In the genomic region with DNA sequence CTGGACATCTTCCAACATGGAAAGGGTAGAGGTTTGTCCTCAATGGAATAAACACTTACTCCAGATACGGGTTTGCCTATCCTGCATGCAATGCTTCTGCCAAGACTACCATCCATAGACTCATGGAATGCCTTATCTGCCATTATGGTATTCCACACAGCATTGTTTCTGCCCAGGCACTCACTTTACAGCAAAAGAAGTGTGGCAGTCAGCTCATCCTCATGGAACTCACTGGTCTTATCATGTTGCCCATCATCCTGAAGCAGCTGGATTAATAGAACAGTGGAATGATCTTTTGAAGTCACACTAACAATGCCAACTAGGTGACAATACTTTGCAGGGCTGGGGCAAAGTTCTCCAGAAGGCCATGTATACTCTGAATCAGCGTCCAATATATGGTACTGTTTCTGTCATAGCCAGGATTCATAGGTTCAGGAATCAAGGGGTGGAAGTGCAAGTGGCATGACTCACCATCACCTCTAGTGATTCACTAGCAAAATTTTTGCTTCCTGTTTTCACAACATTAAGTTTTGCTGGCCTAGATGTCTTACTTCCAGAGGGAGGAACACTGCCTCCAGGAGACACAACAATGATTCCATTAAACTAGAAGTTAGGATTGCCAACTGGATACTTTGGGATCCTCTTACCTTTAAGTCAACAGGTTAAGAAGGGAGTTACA, we compare ENCODE assay signal across 16 cellular contexts.
DNase-seq lines count a peak whose midpoint lies in the region; FAIRE-seq and TF ChIP-seq lines count a peak whose summit lies in the region.
"Had no signal": no experiment of that assay in that cellular context is flagged by ENCODE, and none has a peak within 500 bp of the region (broad histone marks: within the 10 kb centered on the region; RNA-seq: fewer than 3 reads in every experiment).

No MANE protein-coding gene starts in this region.

- no peaks in the 10 kb centered on the region for H3K9me3 ChIP-seq in ascending aorta
- H3K9me3 ChIP-seq: left ventricle myocardium inferior had no signal

- no peak overlapping the region for H3K27ac ChIP-seq in ascending aorta
- H3K27ac ChIP-seq: heart left ventricle, left ventricle myocardium inferior, SK-N-MC had no signal

- intact Hi-C loops in ascending aorta (cut with DNase I) (no loop called here), posterior cingulate gyrus (cut with DNase I) (no loop called here)

- peak; percentile 78 for FAIRE-seq in RCC 7860 (lab: Jason Lieb, UNC)

- no peaks in the 10 kb centered on the region for H3K4me1 ChIP-seq in ascending aorta
- H3K4me1 ChIP-seq: heart left ventricle, left ventricle myocardium inferior had no signal

- H3K4me3 ChIP-seq in epithelial cell of proximal tubule (ENCODE audit: low read depth, low read length) (no peak overlapping the region), skeletal muscle cell (ENCODE audit: low read depth, low read length) (no peak overlapping the region), ascending aorta (no peak overlapping the region)
- H3K4me3 ChIP-seq: heart left ventricle, left ventricle myocardium inferior, SK-N-MC had no signal

- TF ChIP-seq CTCF in epithelial cell of proximal tubule (conservative IDR thresholded peaks at IDR 0.05; ENCODE audit: low read depth, low read length): peak; percentile 9
- no peak for TF ChIP-seq CTCF in ascending aorta (IDR thresholded peaks at IDR 0.05)

- H3K36me3 ChIP-seq in ascending aorta: no peaks in the 10 kb centered on the region
- H3K36me3 ChIP-seq: heart left ventricle, left ventricle myocardium inferior had no signal

- no peaks in the 10 kb centered on the region for H3K27me3 ChIP-seq in ascending aorta

- DNase-seq in GM04504 (ENCODE audit: low read depth) (peak; percentile 10), RCC 7860 (ENCODE audit: low spot score) (peak; percentile 73), epithelial cell of proximal tubule (ENCODE audit: low read depth) (peak; percentile 79), skeletal muscle cell (ENCODE audit: low read depth) (peak; percentile 53), ascending aorta (ENCODE audit: low spot score in 2 of 2) (no peak), posterior cingulate gyrus (no peak), NCI-H1694 treated with DMSO at 0.1 percent for 48 hours (lab: John Stamatoyannopoulos, UW) (no peak), islet precursor cell (no peak)
- DNase-seq: activated effector memory CD4-positive, alpha-beta T cell treated with Interleukin-2 at 50 U/mL for 16 hours; CD8-positive, alpha-beta T cell; heart left ventricle; left ventricle myocardium inferior; naive thymus-derived CD8-positive, alpha-beta T cell; NCI-H2171; stimulated activated CD4-positive, alpha-beta T cell treated with anti-CD3 and anti-CD28 coated beads, Interleukin-4, amount 100 ng/mL, for 24 hours had no signal

Comparison
In these comparisons a context has a peak if more than half of its experiments do, and no peak if none do; other contexts are left out.
1. DNase-seq: peak in GM04504 (single experiment), RCC 7860 (single experiment), epithelial cell of proximal tubule (single experiment) and skeletal muscle cell (single experiment); none in ascending aorta (0 of 2), posterior cingulate gyrus (0 of 10), NCI-H1694 treated with DMSO at 0.1 percent for 48 hours (single experiment) and islet precursor cell (single experiment).